26 cellular contexts compared by ENCODE assay signal in genomic region chr1:93546162-93546863, GRCh38.
"Had no signal": no experiment of that assay in that cellular context is flagged by ENCODE, and none has a peak within 500 bp of the region (broad histone marks: within the 10 kb centered on the region; RNA-seq: fewer than 3 reads in every experiment).

No MANE protein-coding gene starts in this region.

- H3K9me3 Mint-ChIP-seq: immature natural killer cell; memory B cell; naive thymus-derived CD8-positive, alpha-beta T cell; nephron; neural progenitor cell; stimulated activated effector memory CD8-positive, alpha-beta T cell treated with anti-CD3 and anti-CD28 coated beads, Interleukin-12 subunit alpha, Interleukin-12 subunit beta, amount 100 ng/mL, for 72 hours; stimulated activated naive CD8-positive, alpha-beta T cell treated with anti-CD3 and anti-CD28 coated beads, Interleukin-15, Interleukin-2, amounts not matched to agents 100 ng/mL and 50 ng/mL, for 24 hours had no signal

- H3K4me1 Mint-ChIP-seq: immature natural killer cell; memory B cell; naive thymus-derived CD8-positive, alpha-beta T cell; neural progenitor cell; stimulated activated effector memory CD8-positive, alpha-beta T cell treated with anti-CD3 and anti-CD28 coated beads, Interleukin-12 subunit alpha, Interleukin-12 subunit beta, amount 100 ng/mL, for 72 hours had no signal

- H3K27ac Mint-ChIP-seq: immature natural killer cell; memory B cell; naive thymus-derived CD8-positive, alpha-beta T cell; nephron; neural progenitor cell; stimulated activated effector memory CD8-positive, alpha-beta T cell treated with anti-CD3 and anti-CD28 coated beads, Interleukin-12 subunit alpha, Interleukin-12 subunit beta, amount 100 ng/mL, for 72 hours; stimulated activated naive CD8-positive, alpha-beta T cell treated with anti-CD3 and anti-CD28 coated beads, Interleukin-15, Interleukin-2, amounts not matched to agents 100 ng/mL and 50 ng/mL, for 24 hours had no signal

- H3K4me3 ChIP-seq: left ventricle myocardium inferior, neural progenitor cell, skin epidermis, spleen, suprapubic skin, thoracic aorta, tibial artery, uterus had no signal

- H3K4me1 ChIP-seq: left ventricle myocardium inferior, neural progenitor cell, parathyroid adenoma, suprapubic skin, tibial artery, uterus had no signal

- DNase-seq: hippocampal formation; immature natural killer cell; kidney; left ventricle myocardium inferior; midbrain; naive thymus-derived CD8-positive, alpha-beta T cell; occipital lobe; retina; right cardiac atrium; spleen; stimulated activated CD4-positive, alpha-beta T cell treated with anti-CD3 and anti-CD28 coated beads, Interleukin-4, amount 100 ng/mL, for 24 hours; stimulated activated naive CD4-positive, alpha-beta T cell; tibial artery; trophoblast cell; uterus had no signal

- H3K9me3 ChIP-seq: left ventricle myocardium inferior, neutrophil, spleen, suprapubic skin, thoracic aorta, tibial artery, uterus had no signal

- H3K4me3 Mint-ChIP-seq: immature natural killer cell; memory B cell; naive thymus-derived CD8-positive, alpha-beta T cell; nephron; neural progenitor cell; stimulated activated effector memory CD8-positive, alpha-beta T cell treated with anti-CD3 and anti-CD28 coated beads, Interleukin-12 subunit alpha, Interleukin-12 subunit beta, amount 100 ng/mL, for 72 hours; stimulated activated naive CD8-positive, alpha-beta T cell treated with anti-CD3 and anti-CD28 coated beads, Interleukin-15, Interleukin-2, amounts not matched to agents 100 ng/mL and 50 ng/mL, for 24 hours had no signal

- H3K27ac ChIP-seq: left ventricle myocardium inferior, neural progenitor cell, neutrophil, parathyroid adenoma, skin epidermis, spleen, suprapubic skin, thoracic aorta, tibial artery, uterus had no signal

- ATAC-seq: naive thymus-derived CD8-positive, alpha-beta T cell; right cardiac atrium; sciatic nerve; stimulated activated effector memory CD8-positive, alpha-beta T cell treated with anti-CD3 and anti-CD28 coated beads, Interleukin-12 subunit alpha, Interleukin-12 subunit beta, amount 100 ng/mL, for 72 hours had no signal

- H3K36me3 ChIP-seq: neutrophil, thoracic aorta, uterus had no signal

- H3K27me3 Mint-ChIP-seq: memory B cell had no signal

- H3K36me3 Mint-ChIP-seq: immature natural killer cell; naive thymus-derived CD8-positive, alpha-beta T cell; stimulated activated effector memory CD8-positive, alpha-beta T cell treated with anti-CD3 and anti-CD28 coated beads, Interleukin-12 subunit alpha, Interleukin-12 subunit beta, amount 100 ng/mL, for 72 hours had no signal
